Comparison of ENCODE assay signal across 25 cellular contexts in genomic region chr4:122695226-122695625, GRCh38.
"Had no signal": no experiment of that assay in that cellular context is flagged by ENCODE, and none has a peak within 500 bp of the region (broad histone marks: within the 10 kb centered on the region; RNA-seq: fewer than 3 reads in every experiment).

No MANE protein-coding gene starts in this region.

- H3K9me3 ChIP-seq: breast epithelium, heart right ventricle, left ventricle myocardium inferior, stomach, tibial artery, upper lobe of right lung had no signal

- H3K4me1 ChIP-seq: breast epithelium, stomach, tibial artery, upper lobe of right lung had no signal

- ATAC-seq: activated naive CD4-positive, alpha-beta T cell treated with anti-CD3 and anti-CD28 coated beads, Interleukin-2, amount 50 U/mL, for 72 hours; activated T-cell treated with anti-CD3 and anti-CD28 coated beads, Interleukin-2, amount 50 U/mL, for 72 hours; esophagus mucosa; foreskin keratinocyte; heart right ventricle; natural killer cell treated with Interleukin-12 subunit alpha and Interleukin-12 subunit beta and Interleukin-15 and Interleukin-18, amount 100 ng/mL, for 72 hours; right cardiac atrium; stimulated activated naive B cell treated with anti-CD40 and anti-IgM and Interleukin-4, amounts not matched to agents 10 μg/mL and 1 μg/mL and 100 μg/mL, for 72 hours; upper lobe of right lung had no signal

- H3K36me3 ChIP-seq: breast epithelium, heart right ventricle, left ventricle myocardium inferior, stomach, tibial artery, upper lobe of right lung had no signal

- H3K4me3 ChIP-seq: breast epithelium, heart right ventricle, left ventricle myocardium inferior, lung, stomach, tibial artery, upper lobe of right lung had no signal

- DNase-seq: activated CD4-positive, alpha-beta T cell treated with anti-CD3 and anti-CD28 coated beads, Interleukin-2, amount 50 U/mL, for 4 hours; activated CD4-positive, CD25-positive, alpha-beta regulatory T cell treated with anti-CD3 and anti-CD28 coated beads, Interleukin-2, amount 50 U/mL, for 72 hours; activated naive CD4-positive, alpha-beta T cell; activated T-cell treated with anti-CD3 and anti-CD28 coated beads for 4 hours; activated T-cell treated with anti-CD3 and anti-CD28 coated beads, Interleukin-2, amount 50 U/mL, for 72 hours; central memory CD4-positive, alpha-beta T cell; endodermal cell; foreskin keratinocyte; heart right ventricle; kidney glomerular epithelial cell; left ventricle myocardium inferior; mesendoderm; right cardiac atrium; stimulated activated CD4-positive, alpha-beta T cell treated with anti-CD3 and anti-CD28 coated beads, Interleukin-15, amount 100 ng/mL, for 24 hours; stimulated activated CD4-positive, alpha-beta T cell treated with anti-CD3 and anti-CD28 coated beads, Interleukin-2, amount 100 ng/mL, for 24 hours; stimulated activated naive B cell treated with anti-CD40 and anti-IgM and Interleukin-4, amounts not matched to agents 10 μg/mL and 1 μg/mL and 100 μg/mL, for 72 hours; stomach; T-helper 9 cell; tibial artery; upper lobe of right lung had no signal
